Comparison of ENCODE assay signal across 10 cellular contexts in genomic region chr4:145298885-145299284, GRCh38.
A peak's percentile ranks its signal among the peaks of the same experiment; 100 is the strongest.
DNase-seq lines count a peak whose midpoint lies in the region; ATAC-seq, FAIRE-seq and TF ChIP-seq lines count a peak whose summit lies in the region.
"Had no signal": no experiment of that assay in that cellular context is flagged by ENCODE, and none has a peak within 500 bp of the region (broad histone marks: within the 10 kb centered on the region; RNA-seq: fewer than 3 reads in every experiment).

No MANE protein-coding gene starts in this region.

- no peaks in the 10 kb centered on the region for H3K27me3 ChIP-seq in small intestine (ENCODE audit: control insufficient read depth in 2 of 2, insufficient read depth in 2 of 2, low read length in 2 of 2)
- no peaks in the 10 kb centered on the region for H3K27me3 ChIP-seq in uterus

- DNase-seq in small intestine (peak; percentile 33), T-helper 9 cell (no peak), NCI-H1694 treated with DMSO at 0.1 percent for 48 hours (lab: John Stamatoyannopoulos, UW) (no peak), uterus (no peak)
- DNase-seq: NCI-H2081 treated with DMSO at 0.1 percent for 48 hours, PC-9 had no signal

- H3K36me3 ChIP-seq in small intestine (ENCODE audit: control insufficient read depth in 2 of 2, insufficient read depth in 2 of 2, low read length in 2 of 2) (no peaks in the 10 kb centered on the region), uterus (no peaks in the 10 kb centered on the region)
- H3K36me3 ChIP-seq: thoracic aorta had no signal

- ATAC-seq in GM19452 (IDR thresholded peaks at IDR 0.05; ENCODE audit: unreplicated experiment) (peak; percentile 35), HG03280 (IDR thresholded peaks at IDR 0.05; ENCODE audit: unreplicated experiment) (peak; percentile 37), SK-N-SH treated with all-trans-retinoic acid at 6 μM for 48 hours (peak; percentile 28; the same call in 2 of the 3 replicates)

- no peaks in the 10 kb centered on the region for H3K4me1 ChIP-seq in small intestine (ENCODE audit: control insufficient read depth in 2 of 2, insufficient read depth in 1 of 2, low read depth in 1 of 2, low read length in 1 of 2)
- no peaks in the 10 kb centered on the region for H3K4me1 ChIP-seq in uterus

- intact Hi-C loops in uterus (cut with DNase I; ENCODE audit: low total_unique reads), result no loop called here

- H3K9me3 ChIP-seq in small intestine (ENCODE audit: control insufficient read depth, low read depth) (no peaks in the 10 kb centered on the region), uterus (no peaks in the 10 kb centered on the region)
- H3K9me3 ChIP-seq: thoracic aorta had no signal

- H3K4me3 ChIP-seq in small intestine (ENCODE audit: low read depth in 1 of 2, low read length in 2 of 2) (no peak overlapping the region), uterus (no peak overlapping the region)
- H3K4me3 ChIP-seq: PC-9, thoracic aorta had no signal

- H3K27ac ChIP-seq in small intestine (ENCODE audit: low read depth in 1 of 2, low read length in 1 of 2) (no peak overlapping the region), uterus (peak overlapping the region in 1 of 2 donors; percentile 11)
- H3K27ac ChIP-seq: PC-9, thoracic aorta had no signal

- 12 to 32% (median 23%) methylated on average over 2 of the region's 2 CpGs for WGBS in small intestine, 3 donors

- no peak for FAIRE-seq in small intestine (lab: Jason Lieb, UNC)

- TF ChIP-seq CTCF in uterus (IDR thresholded peaks at IDR 0.05), result no peak

- TF ChIP-seq POLR2A in uterus (IDR thresholded peaks at IDR 0.05), result no peak

TF ChIP-seq in SK-N-SH treated with all-trans-retinoic acid at 6 μM for 48 hours, 23 proteins besides CTCF, POLR2A, EP300 and RAD21:
- no peak for TF ChIP-seq ISL1 (CRISPR knock-in tag; IDR thresholded peaks at IDR 0.05)
TF ChIP-seq in SK-N-SH treated with all-trans-retinoic acid at 6 μM for 48 hours: peak in this region for 0.
